In the genomic region with DNA sequence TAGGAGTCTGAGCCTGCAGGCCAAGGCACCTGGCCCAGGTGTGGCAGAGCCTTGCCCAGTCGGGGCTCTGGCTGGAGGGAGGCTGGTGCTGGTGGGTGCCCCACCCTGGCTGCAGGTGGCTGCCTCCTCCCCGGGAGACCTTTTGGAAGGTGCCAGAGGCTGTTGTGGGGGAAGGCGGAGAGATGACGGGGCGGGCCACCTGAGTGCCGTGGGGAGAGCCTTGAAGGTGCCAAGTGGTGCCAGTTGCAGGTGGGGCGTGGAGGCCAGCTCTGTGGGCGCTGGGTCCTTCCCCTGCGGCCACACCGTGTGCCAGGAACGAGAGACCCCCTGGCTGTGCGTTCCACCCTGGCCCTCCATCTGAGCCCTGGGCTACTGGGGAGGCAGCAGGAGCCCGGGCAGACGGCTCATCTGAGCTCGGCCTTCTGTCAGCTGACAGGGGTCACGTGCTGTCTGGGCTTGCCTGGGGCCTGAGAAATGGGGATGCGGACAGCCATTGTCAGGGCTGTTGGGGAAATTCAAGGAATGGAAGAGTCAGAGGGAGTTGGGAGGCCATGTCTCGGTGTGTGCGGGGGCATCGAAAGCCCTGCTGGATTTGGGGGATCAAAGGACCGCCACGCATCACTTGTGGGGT, we compare ENCODE assay signal across 14 cellular contexts. TPM values are rescaled to one million over a fixed set of nuclear protein-coding genes. Genes with fewer than 3 reads are reported as not detected.
"Had no signal": no experiment of that assay in that cellular context is flagged by ENCODE, and none has a peak within 500 bp of the region (broad histone marks: within the 10 kb centered on the region; RNA-seq: fewer than 3 reads in every experiment).

No MANE protein-coding gene starts in this region.

- H3K27me3 Mint-ChIP-seq: activated CD8-positive, alpha-beta T cell treated with anti-CD3 and anti-CD28 coated beads for 36 hours had no signal

- H3K4me3 ChIP-seq: breast epithelium, left lung, pancreas, transverse colon had no signal

- DNase-seq: activated CD8-positive, alpha-beta memory T cell treated with anti-CD3 and anti-CD28 coated beads, Interleukin-2, amount 50 U/mL, for 4 hours; activated CD8-positive, alpha-beta T cell treated with anti-CD3 and anti-CD28 coated beads for 36 hours; activated naive CD8-positive, alpha-beta T cell treated with anti-CD3 and anti-CD28 coated beads, Interleukin-2, amount 10 ng/mL, durations not matched to agents 7 days and 5 days; activated T-cell treated with anti-CD3 and anti-CD28 coated beads, Interleukin-2, amount 50 U/mL, for 72 hours; substantia nigra; transverse colon had no signal

- H3K27me3 ChIP-seq: breast epithelium, left lung, pancreas, transverse colon had no signal

- H3K9me3 Mint-ChIP-seq: activated CD8-positive, alpha-beta T cell treated with anti-CD3 and anti-CD28 coated beads for 36 hours; activated naive CD8-positive, alpha-beta T cell treated with anti-CD3 and anti-CD28 coated beads, Interleukin-2, amount 10 ng/mL, durations not matched to agents 7 days and 5 days; activated T-cell treated with anti-CD3 and anti-CD28 coated beads, Interleukin-2, amount 50 U/mL, for 72 hours; memory B cell; nephron had no signal

- H3K36me3 Mint-ChIP-seq: activated naive CD8-positive, alpha-beta T cell treated with anti-CD3 and anti-CD28 coated beads, Interleukin-2, amount 10 ng/mL, durations not matched to agents 7 days and 5 days; memory B cell had no signal

- FAIRE-seq: pancreas had no signal

- H3K27ac ChIP-seq: breast epithelium, pancreas, transverse colon had no signal

- H3K27ac Mint-ChIP-seq: activated naive CD8-positive, alpha-beta T cell treated with anti-CD3 and anti-CD28 coated beads, Interleukin-2, amount 10 ng/mL, durations not matched to agents 7 days and 5 days; memory B cell had no signal

- H3K9me3 ChIP-seq: breast epithelium, left lung, pancreas, transverse colon had no signal

- H3K4me3 Mint-ChIP-seq: activated CD8-positive, alpha-beta T cell treated with anti-CD3 and anti-CD28 coated beads for 36 hours; activated naive CD8-positive, alpha-beta T cell treated with anti-CD3 and anti-CD28 coated beads, Interleukin-2, amount 10 ng/mL, durations not matched to agents 7 days and 5 days; activated T-cell treated with anti-CD3 and anti-CD28 coated beads, Interleukin-2, amount 50 U/mL, for 72 hours; memory B cell; nephron had no signal

- H3K36me3 ChIP-seq: breast epithelium, left lung, pancreas, transverse colon had no signal

- H3K4me1 ChIP-seq: breast epithelium, pancreas had no signal

RNA-seq across cellular contexts. Expression of a gene that starts 55.8 kb away (rescaled TPM):
- total RNA-seq: activated CD8-positive, alpha-beta T cell treated with anti-CD3 and anti-CD28 coated beads for 36 hours; activated naive CD8-positive, alpha-beta T cell treated with anti-CD3 and anti-CD28 coated beads, Interleukin-2, amount 10 ng/mL, durations not matched to agents 7 days and 5 days; activated T-cell treated with anti-CD3 and anti-CD28 coated beads, Interleukin-2, amount 50 U/mL, for 72 hours; dermis microvascular lymphatic vessel endothelial cell; T-helper 2 cell treated with Interferon-gamma antibody and Interleukin-4, amounts not matched to agents 100 ng/mL and 5 ng/mL, for 36 hours had no signal
- polyA plus RNA-seq: aorta had no signal
